Comparison of ENCODE assay signal across 1 cellular context in the genomic region with DNA sequence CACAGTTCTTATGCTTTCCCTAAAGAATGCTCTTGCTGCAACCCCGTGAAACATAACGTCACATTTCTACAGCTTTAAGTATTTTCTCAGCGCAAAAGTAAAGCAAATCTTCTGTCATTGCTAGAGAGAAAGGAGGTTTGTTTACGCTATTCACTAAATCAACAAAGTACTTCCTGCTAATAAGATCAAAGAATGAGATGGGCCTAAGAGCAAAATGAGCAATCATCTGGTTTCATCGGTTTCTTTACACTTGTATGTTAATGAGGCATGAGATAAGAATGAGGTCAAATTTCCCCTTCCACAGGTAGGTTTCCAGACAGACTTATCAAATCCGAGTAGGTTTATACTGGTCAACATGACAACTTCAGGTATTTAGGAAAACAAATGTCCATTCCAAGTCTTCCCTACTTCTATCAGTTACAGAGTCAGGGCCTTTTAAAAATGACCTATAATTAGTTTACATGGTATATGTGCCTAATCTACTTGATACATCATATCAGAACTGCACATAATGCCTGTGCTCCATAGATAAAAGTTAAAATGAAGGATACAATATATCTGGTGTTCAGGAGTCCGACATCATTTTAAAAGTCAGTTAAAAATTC.
A peak's percentile ranks its signal among the peaks of the same experiment; 100 is the strongest.
TF ChIP-seq lines count a peak whose summit lies in the region.

No MANE protein-coding gene starts in this region.

TF ChIP-seq in HepG2, 621 proteins besides CTCF, POLR2A, EP300 and RAD21 (continued from another document and continues in another):
- TF ChIP-seq, protein P1, sequence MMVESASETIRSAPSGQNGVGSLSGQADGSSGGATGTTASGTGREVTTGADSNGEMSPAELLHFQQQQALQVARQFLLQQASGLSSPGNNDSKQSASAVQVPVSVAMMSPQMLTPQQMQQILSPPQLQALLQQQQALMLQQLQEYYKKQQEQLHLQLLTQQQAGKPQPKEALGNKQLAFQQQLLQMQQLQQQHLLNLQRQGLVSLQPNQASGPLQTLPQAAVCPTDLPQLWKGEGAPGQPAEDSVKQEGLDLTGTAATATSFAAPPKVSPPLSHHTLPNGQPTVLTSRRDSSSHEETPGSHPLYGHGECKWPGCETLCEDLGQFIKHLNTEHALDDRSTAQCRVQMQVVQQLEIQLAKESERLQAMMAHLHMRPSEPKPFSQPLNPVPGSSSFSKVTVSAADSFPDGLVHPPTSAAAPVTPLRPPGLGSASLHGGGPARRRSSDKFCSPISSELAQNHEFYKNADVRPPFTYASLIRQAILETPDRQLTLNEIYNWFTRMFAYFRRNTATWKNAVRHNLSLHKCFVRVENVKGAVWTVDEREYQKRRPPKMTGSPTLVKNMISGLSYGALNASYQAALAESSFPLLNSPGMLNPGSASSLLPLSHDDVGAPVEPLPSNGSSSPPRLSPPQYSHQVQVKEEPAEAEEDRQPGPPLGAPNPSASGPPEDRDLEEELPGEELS (CRISPR knock-in tag; IDR thresholded peaks at IDR 0.05): peak; percentile 96
- TF ChIP-seq ETV5 (CRISPR knock-in tag; IDR thresholded peaks at IDR 0.05; ENCODE audit: borderline replicate concordance): peak; percentile 94
- TF ChIP-seq HDAC1 (CRISPR knock-in tag; IDR thresholded peaks at IDR 0.05): peak; percentile 48; the same call in 1 of the 2 replicates
- TF ChIP-seq THAP11 (CRISPR knock-in tag; IDR thresholded peaks at IDR 0.05): peak; percentile 60; the same call in 1 of the 2 replicates
- peak; percentile 35; the same call in 1 of the 2 replicates for TF ChIP-seq ZNF335 (CRISPR knock-in tag; IDR thresholded peaks at IDR 0.05)
- TF ChIP-seq ZNF331 (CRISPR knock-in tag; IDR thresholded peaks at IDR 0.05): peak; percentile 69; the same call in 1 of the 2 replicates
- TF ChIP-seq, protein P2, sequence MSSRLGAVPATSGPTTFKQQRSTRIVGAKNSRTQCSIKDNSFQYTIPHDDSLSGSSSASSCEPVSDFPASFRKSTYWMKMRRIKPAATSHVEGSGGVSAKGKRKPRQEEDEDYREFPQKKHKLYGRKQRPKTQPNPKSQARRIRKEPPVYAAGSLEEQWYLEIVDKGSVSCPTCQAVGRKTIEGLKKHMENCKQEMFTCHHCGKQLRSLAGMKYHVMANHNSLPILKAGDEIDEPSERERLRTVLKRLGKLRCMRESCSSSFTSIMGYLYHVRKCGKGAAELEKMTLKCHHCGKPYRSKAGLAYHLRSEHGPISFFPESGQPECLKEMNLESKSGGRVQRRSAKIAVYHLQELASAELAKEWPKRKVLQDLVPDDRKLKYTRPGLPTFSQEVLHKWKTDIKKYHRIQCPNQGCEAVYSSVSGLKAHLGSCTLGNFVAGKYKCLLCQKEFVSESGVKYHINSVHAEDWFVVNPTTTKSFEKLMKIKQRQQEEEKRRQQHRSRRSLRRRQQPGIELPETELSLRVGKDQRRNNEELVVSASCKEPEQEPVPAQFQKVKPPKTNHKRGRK (CRISPR knock-in tag; IDR thresholded peaks at IDR 0.05): no peak
- peak; percentile 88 for TF ChIP-seq FOXA1 (IDR thresholded peaks at IDR 0.05)
- TF ChIP-seq FOXA1 (CRISPR knock-in tag; IDR thresholded peaks at IDR 0.05): peak; percentile 93
- TF ChIP-seq SMAD3 (CRISPR knock-in tag; IDR thresholded peaks at IDR 0.05): peak; percentile 65; the same call in 1 of the 2 replicates
- peak; percentile 63; the same call in 1 of the 2 replicates for TF ChIP-seq TCF7L2 (IDR thresholded peaks at IDR 0.05; ENCODE audit: low read depth, low read length)
- TF ChIP-seq SOX6 (IDR thresholded peaks at IDR 0.05): no peak
- peak; percentile 93 for TF ChIP-seq SOX6 (CRISPR knock-in tag; IDR thresholded peaks at IDR 0.05)
- peak; percentile 66; the same call in 1 of the 2 replicates for TF ChIP-seq RCOR2 (CRISPR knock-in tag; IDR thresholded peaks at IDR 0.05)
- no peak for TF ChIP-seq CCDC6 (CRISPR knock-in tag; IDR thresholded peaks at IDR 0.05)
- peak; percentile 93 for TF ChIP-seq SIX1 (CRISPR knock-in tag; IDR thresholded peaks at IDR 0.05; ENCODE audit: borderline replicate concordance)
- peak; percentile 42; the same call in 1 of the 2 replicates for TF ChIP-seq FOSL2 (CRISPR knock-in tag; IDR thresholded peaks at IDR 0.05)
- TF ChIP-seq ZNF510 (CRISPR knock-in tag; IDR thresholded peaks at IDR 0.05; ENCODE audit: low read depth): 0 out of 2 replicates have a peak, but pooled peaks have one; percentile 51
- TF ChIP-seq, protein P3, sequence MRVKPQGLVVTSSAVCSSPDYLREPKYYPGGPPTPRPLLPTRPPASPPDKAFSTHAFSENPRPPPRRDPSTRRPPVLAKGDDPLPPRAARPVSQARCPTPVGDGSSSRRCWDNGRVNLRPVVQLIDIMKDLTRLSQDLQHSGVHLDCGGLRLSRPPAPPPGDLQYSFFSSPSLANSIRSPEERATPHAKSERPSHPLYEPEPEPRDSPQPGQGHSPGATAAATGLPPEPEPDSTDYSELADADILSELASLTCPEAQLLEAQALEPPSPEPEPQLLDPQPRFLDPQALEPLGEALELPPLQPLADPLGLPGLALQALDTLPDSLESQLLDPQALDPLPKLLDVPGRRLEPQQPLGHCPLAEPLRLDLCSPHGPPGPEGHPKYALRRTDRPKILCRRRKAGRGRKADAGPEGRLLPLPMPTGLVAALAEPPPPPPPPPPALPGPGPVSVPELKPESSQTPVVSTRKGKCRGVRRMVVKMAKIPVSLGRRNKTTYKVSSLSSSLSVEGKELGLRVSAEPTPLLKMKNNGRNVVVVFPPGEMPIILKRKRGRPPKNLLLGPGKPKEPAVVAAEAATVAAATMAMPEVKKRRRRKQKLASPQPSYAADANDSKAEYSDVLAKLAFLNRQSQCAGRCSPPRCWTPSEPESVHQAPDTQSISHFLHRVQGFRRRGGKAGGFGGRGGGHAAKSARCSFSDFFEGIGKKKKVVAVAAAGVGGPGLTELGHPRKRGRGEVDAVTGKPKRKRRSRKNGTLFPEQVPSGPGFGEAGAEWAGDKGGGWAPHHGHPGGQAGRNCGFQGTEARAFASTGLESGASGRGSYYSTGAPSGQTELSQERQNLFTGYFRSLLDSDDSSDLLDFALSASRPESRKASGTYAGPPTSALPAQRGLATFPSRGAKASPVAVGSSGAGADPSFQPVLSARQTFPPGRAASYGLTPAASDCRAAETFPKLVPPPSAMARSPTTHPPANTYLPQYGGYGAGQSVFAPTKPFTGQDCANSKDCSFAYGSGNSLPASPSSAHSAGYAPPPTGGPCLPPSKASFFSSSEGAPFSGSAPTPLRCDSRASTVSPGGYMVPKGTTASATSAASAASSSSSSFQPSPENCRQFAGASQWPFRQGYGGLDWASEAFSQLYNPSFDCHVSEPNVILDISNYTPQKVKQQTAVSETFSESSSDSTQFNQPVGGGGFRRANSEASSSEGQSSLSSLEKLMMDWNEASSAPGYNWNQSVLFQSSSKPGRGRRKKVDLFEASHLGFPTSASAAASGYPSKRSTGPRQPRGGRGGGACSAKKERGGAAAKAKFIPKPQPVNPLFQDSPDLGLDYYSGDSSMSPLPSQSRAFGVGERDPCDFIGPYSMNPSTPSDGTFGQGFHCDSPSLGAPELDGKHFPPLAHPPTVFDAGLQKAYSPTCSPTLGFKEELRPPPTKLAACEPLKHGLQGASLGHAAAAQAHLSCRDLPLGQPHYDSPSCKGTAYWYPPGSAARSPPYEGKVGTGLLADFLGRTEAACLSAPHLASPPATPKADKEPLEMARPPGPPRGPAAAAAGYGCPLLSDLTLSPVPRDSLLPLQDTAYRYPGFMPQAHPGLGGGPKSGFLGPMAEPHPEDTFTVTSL (CRISPR knock-in tag; IDR thresholded peaks at IDR 0.05; ENCODE audit: borderline replicate concordance): peak; percentile 89; the same call in 1 of the 2 replicates
- TF ChIP-seq ZNF816 (CRISPR knock-in tag; IDR thresholded peaks at IDR 0.05; ENCODE audit: borderline replicate concordance): no peak
- TF ChIP-seq, protein P4, sequence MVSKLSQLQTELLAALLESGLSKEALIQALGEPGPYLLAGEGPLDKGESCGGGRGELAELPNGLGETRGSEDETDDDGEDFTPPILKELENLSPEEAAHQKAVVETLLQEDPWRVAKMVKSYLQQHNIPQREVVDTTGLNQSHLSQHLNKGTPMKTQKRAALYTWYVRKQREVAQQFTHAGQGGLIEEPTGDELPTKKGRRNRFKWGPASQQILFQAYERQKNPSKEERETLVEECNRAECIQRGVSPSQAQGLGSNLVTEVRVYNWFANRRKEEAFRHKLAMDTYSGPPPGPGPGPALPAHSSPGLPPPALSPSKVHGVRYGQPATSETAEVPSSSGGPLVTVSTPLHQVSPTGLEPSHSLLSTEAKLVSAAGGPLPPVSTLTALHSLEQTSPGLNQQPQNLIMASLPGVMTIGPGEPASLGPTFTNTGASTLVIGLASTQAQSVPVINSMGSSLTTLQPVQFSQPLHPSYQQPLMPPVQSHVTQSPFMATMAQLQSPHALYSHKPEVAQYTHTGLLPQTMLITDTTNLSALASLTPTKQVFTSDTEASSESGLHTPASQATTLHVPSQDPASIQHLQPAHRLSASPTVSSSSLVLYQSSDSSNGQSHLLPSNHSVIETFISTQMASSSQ (IDR thresholded peaks at IDR 0.05; ENCODE audit: low read depth): peak; percentile 33; the same call in 1 of the 2 replicates
- TF ChIP-seq, protein P4 (CRISPR knock-in tag; IDR thresholded peaks at IDR 0.05; ENCODE audit: borderline replicate concordance): no peak; the same call in 1 of the 2 replicates
- TF ChIP-seq ZNF75D (CRISPR knock-in tag; IDR thresholded peaks at IDR 0.05; ENCODE audit: borderline replicate concordance): no peak
- TF ChIP-seq HOXD1 (CRISPR knock-in tag; IDR thresholded peaks at IDR 0.05): peak; percentile 34; the same call in 1 of the 2 replicates
- no peak for TF ChIP-seq U2AF2 (IDR thresholded peaks at IDR 0.05; ENCODE audit: low read depth, low read length)
- TF ChIP-seq CEBPB (IDR thresholded peaks at IDR 0.05; ENCODE audit: borderline replicate concordance, low read depth, low read length): peak; percentile 48; the same call in 1 of the 2 replicates
- TF ChIP-seq TEAD3 (CRISPR knock-in tag; optimal IDR thresholded peaks at IDR 0.05; ENCODE audit: borderline replicate concordance): peak; percentile 77
- TF ChIP-seq ZBTB21 (CRISPR knock-in tag; IDR thresholded peaks at IDR 0.05): peak; percentile 95
- TF ChIP-seq, protein P5, sequence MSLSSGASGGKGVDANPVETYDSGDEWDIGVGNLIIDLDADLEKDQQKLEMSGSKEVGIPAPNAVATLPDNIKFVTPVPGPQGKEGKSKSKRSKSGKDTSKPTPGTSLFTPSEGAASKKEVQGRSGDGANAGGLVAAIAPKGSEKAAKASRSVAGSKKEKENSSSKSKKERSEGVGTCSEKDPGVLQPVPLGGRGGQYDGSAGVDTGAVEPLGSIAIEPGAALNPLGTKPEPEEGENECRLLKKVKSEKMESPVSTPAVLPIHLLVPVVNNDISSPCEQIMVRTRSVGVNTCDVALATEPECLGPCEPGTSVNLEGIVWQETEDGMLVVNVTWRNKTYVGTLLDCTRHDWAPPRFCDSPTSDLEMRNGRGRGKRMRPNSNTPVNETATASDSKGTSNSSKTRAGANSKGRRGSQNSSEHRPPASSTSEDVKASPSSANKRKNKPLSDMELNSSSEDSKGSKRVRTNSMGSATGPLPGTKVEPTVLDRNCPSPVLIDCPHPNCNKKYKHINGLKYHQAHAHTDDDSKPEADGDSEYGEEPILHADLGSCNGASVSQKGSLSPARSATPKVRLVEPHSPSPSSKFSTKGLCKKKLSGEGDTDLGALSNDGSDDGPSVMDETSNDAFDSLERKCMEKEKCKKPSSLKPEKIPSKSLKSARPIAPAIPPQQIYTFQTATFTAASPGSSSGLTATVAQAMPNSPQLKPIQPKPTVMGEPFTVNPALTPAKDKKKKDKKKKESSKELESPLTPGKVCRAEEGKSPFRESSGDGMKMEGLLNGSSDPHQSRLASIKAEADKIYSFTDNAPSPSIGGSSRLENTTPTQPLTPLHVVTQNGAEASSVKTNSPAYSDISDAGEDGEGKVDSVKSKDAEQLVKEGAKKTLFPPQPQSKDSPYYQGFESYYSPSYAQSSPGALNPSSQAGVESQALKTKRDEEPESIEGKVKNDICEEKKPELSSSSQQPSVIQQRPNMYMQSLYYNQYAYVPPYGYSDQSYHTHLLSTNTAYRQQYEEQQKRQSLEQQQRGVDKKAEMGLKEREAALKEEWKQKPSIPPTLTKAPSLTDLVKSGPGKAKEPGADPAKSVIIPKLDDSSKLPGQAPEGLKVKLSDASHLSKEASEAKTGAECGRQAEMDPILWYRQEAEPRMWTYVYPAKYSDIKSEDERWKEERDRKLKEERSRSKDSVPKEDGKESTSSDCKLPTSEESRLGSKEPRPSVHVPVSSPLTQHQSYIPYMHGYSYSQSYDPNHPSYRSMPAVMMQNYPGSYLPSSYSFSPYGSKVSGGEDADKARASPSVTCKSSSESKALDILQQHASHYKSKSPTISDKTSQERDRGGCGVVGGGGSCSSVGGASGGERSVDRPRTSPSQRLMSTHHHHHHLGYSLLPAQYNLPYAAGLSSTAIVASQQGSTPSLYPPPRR (CRISPR knock-in tag; IDR thresholded peaks at IDR 0.05; ENCODE audit: borderline replicate concordance): peak; percentile 58; the same call in 1 of the 2 replicates
- peak; percentile 75; the same call in 1 of the 2 replicates for TF ChIP-seq TARDBP (CRISPR knock-in tag; IDR thresholded peaks at IDR 0.05)
- TF ChIP-seq RARG (CRISPR knock-in tag; IDR thresholded peaks at IDR 0.05; ENCODE audit: low read depth): no peak
- TF ChIP-seq, protein P6, sequence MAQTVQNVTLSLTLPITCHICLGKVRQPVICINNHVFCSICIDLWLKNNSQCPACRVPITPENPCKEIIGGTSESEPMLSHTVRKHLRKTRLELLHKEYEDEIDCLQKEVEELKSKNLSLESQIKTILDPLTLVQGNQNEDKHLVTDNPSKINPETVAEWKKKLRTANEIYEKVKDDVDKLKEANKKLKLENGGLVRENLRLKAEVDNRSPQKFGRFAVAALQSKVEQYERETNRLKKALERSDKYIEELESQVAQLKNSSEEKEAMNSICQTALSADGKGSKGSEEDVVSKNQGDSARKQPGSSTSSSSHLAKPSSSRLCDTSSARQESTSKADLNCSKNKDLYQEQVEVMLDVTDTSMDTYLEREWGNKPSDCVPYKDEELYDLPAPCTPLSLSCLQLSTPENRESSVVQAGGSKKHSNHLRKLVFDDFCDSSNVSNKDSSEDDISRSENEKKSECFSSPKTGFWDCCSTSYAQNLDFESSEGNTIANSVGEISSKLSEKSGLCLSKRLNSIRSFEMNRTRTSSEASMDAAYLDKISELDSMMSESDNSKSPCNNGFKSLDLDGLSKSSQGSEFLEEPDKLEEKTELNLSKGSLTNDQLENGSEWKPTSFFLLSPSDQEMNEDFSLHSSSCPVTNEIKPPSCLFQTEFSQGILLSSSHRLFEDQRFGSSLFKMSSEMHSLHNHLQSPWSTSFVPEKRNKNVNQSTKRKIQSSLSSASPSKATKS (CRISPR knock-in tag; IDR thresholded peaks at IDR 0.05): no peak
- peak; percentile 75 for TF ChIP-seq CREB1 (IDR thresholded peaks at IDR 0.05)
- peak; percentile 84 for TF ChIP-seq CREB1 (CRISPR knock-in tag; IDR thresholded peaks at IDR 0.05)
- TF ChIP-seq KLF16 (CRISPR knock-in tag; IDR thresholded peaks at IDR 0.05): peak in 1 of 2 experiments; percentile 57; a peak in 2 of 4 replicates
- no peak for TF ChIP-seq ZNF746 (CRISPR knock-in tag; IDR thresholded peaks at IDR 0.05)
- peak; percentile 89 for TF ChIP-seq CREM (IDR thresholded peaks at IDR 0.05)
- no peak for TF ChIP-seq CREM (CRISPR knock-in tag; IDR thresholded peaks at IDR 0.05)
